8 cellular contexts compared by ENCODE assay signal in the genomic region with DNA sequence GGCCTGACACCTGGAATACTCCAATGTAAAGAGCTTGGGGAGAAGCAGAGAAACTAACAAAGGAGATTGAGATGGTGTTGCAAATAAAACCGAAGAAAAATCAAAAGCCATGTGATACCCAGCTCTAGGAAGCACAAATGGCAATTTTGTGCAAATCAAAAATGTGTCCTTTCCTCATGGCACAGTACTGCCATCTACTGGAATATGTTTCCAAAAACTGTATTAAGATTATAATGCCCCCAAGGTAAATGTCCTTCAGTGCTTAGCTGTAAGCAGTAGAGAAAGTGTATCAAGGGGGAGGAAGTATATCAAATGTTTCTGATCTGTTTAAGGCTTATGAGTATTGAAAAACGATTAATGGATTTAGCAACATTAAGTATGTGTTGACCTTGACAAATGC.
DNase-seq lines count a peak whose midpoint lies in the region; ATAC-seq, FAIRE-seq and TF ChIP-seq lines count a peak whose summit lies in the region.
"Not testable (repeated sequence)": the region's sequence is repeated elsewhere in the genome, so short reads cannot be mapped to it uniquely, and the experiment has no call there.

No MANE protein-coding gene starts in this region.

- ATAC-seq in GM21723 (IDR thresholded peaks at IDR 0.05; ENCODE audit: unreplicated experiment) (peak; percentile 80), HG03432 (IDR thresholded peaks at IDR 0.05; ENCODE audit: unreplicated experiment) (peak; percentile 73), upper lobe of right lung (peak; percentile 33)

- in situ Hi-C loops in mammary epithelial cell (cut with MboI; ENCODE audit: low sequenced_read_pairs in 2 of 2) = not testable (repeated sequence)

- H2AFZ ChIP-seq in mammary epithelial cell (ENCODE audit: low read depth, low read length) = not testable (repeated sequence)

- H3K4me3 ChIP-seq in mammary epithelial cell (replicated peaks in 1 of 3; ENCODE audit: insufficient read depth in 1 of 3, low read depth in 2 of 3, low read length in 3 of 3); kidney (ENCODE audit: low read length in 2 of 2); upper lobe of right lung: not testable (repeated sequence)

- dilution Hi-C loops in mammary epithelial cell (cut with HindIII; ENCODE audit: low sequenced_read_pairs) = not testable (repeated sequence)

- not testable (repeated sequence) for H3K36me3 ChIP-seq in mammary epithelial cell (ENCODE audit: insufficient read depth, low read length); kidney (ENCODE audit: control insufficient read depth in 1 of 2, insufficient read depth in 2 of 2, low read length in 2 of 2); upper lobe of right lung

- peak; percentile 8 for FAIRE-seq in kidney (lab: Jason Lieb, UNC)

- intact Hi-C loops in mammary epithelial cell (cut with micrococcal nuclease); kidney (cut with DNase I); upper lobe of right lung (cut with DNase I): not testable (repeated sequence)

- not testable (repeated sequence) for BruUV-seq in mammary epithelial cell (replicated peaks; lab: Mats Ljungman, UMichigan)

- TF ChIP-seq CTCF in GM12873 (IDR thresholded peaks at IDR 0.05; ENCODE audit: insufficient read depth, low read depth, low read length, missing control alignments) (peak; percentile 33), mammary epithelial cell (conservative IDR thresholded peaks at IDR 0.05 in 1 of 2, IDR thresholded peaks at IDR 0.05 in 1 of 2; ENCODE audit: extremely low read depth in 1 of 2, insufficient read depth in 1 of 2, low read depth in 1 of 2, low read length in 2 of 2) (peak; percentile 15 to 44), kidney (IDR thresholded peaks at IDR 0.05; ENCODE audit: borderline replicate concordance, extremely low read depth, insufficient read depth) (peak; percentile 5)
- TF ChIP-seq CTCF in upper lobe of right lung (IDR thresholded peaks at IDR 0.05) = not testable (repeated sequence)

- not testable (repeated sequence) for H3K79me2 ChIP-seq in mammary epithelial cell (ENCODE audit: insufficient read depth, low read length)

- not testable (repeated sequence) for H3K27me3 ChIP-seq in mammary epithelial cell (ENCODE audit: insufficient read depth, low read length); upper lobe of right lung

- 0% methylated on average over 2 of the region's 2 CpGs for WGBS in mammary epithelial cell (ENCODE audit: low coverage, missing lambda C conversion rate)

- not testable (repeated sequence) for H3K4me1 ChIP-seq in mammary epithelial cell (ENCODE audit: insufficient read depth, low read length); kidney (ENCODE audit: control insufficient read depth in 1 of 2, insufficient read depth in 1 of 2, low read depth in 1 of 2, low read length in 2 of 2); upper lobe of right lung

- not testable (repeated sequence) for H3K4me2 ChIP-seq in mammary epithelial cell (ENCODE audit: insufficient read depth, low read depth, low read length)

- CTCF ChIA-PET in mammary epithelial cell (lab: Charles Lee; ENCODE audit: low non-redundant PET) = not testable (repeated sequence)

- not testable (repeated sequence) for H3K27ac ChIP-seq in mammary epithelial cell (ENCODE audit: insufficient read depth, low read depth, low read length); kidney (ENCODE audit: low read depth in 2 of 2, low read length in 2 of 2); upper lobe of right lung

- H3K9me3 ChIP-seq in mammary epithelial cell (replicated peaks; ENCODE audit: insufficient read depth, low read length); kidney (ENCODE audit: control insufficient read depth in 1 of 2, low read length in 2 of 2); upper lobe of right lung: not testable (repeated sequence)

- DNase-seq in NCI-H1417 (lab: John Stamatoyannopoulos, UW) = peak in 2 of 3 experiments; percentile 15 to 72
- DNase-seq in RKO (ENCODE audit: low spot score) = peak; percentile 42
- peak; percentile 3 for DNase-seq in mammary epithelial cell
- not testable (repeated sequence) for DNase-seq in kidney, upper lobe of right lung

- not testable (repeated sequence) for H3K9ac ChIP-seq in mammary epithelial cell (ENCODE audit: insufficient read depth, low read length); kidney (ENCODE audit: low read length in 2 of 2)

- not testable (repeated sequence) for H4K20me1 ChIP-seq in mammary epithelial cell (ENCODE audit: insufficient read depth, low read length)
